9 cellular contexts compared by ENCODE assay signal in genomic region chr2:173239644-173240043, GRCh38.
A peak's percentile ranks its signal among the peaks of the same experiment; 100 is the strongest.
DNase-seq lines count a peak whose midpoint lies in the region; ATAC-seq and TF ChIP-seq lines count a peak whose summit lies in the region.
"Had no signal": no experiment of that assay in that cellular context is flagged by ENCODE, and none has a peak within 500 bp of the region (broad histone marks: within the 10 kb centered on the region; RNA-seq: fewer than 3 reads in every experiment).

No MANE protein-coding gene starts in this region.

- H3K9me3 ChIP-seq in mucosa of descending colon (no peaks in the 10 kb centered on the region), OCI-LY7 (ENCODE audit: low read length) (no peaks in the 10 kb centered on the region)

- no peaks in the 10 kb centered on the region for H4K20me1 ChIP-seq in OCI-LY7 (ENCODE audit: insufficient read depth, low read length)

- no peak overlapping the region for H3K4me2 ChIP-seq in OCI-LY7 (ENCODE audit: low read length)

- no peak overlapping the region for H3K27ac Mint-ChIP-seq in T-helper 2 cell treated with Interferon-gamma antibody and Interleukin-4, amounts not matched to agents 5 μg/mL and 100 μg/mL, for 36 hours
- H3K27ac Mint-ChIP-seq in glutamatergic neuron (ENCODE audit: unreplicated experiment), result no peak overlapping the region

- intact Hi-C loops in mucosa of descending colon (cut with DNase I, micrococcal nuclease), result no loop called here
- intact Hi-C loops in OCI-LY7 (cut with micrococcal nuclease; ENCODE audit: unreplicated experiment), result no loop called here

- peaks cover 7% of the 10 kb centered on the region for H3K4me1 Mint-ChIP-seq in T-helper 2 cell treated with Interferon-gamma antibody and Interleukin-4, amounts not matched to agents 5 μg/mL and 100 μg/mL, for 36 hours (ENCODE audit: low read depth)
- H3K4me1 Mint-ChIP-seq in glutamatergic neuron (ENCODE audit: low read depth, unreplicated experiment), result no peaks in the 10 kb centered on the region

- H3K4me3 Mint-ChIP-seq in T-helper 2 cell treated with Interferon-gamma antibody and Interleukin-4, amounts not matched to agents 5 μg/mL and 100 μg/mL, for 36 hours, result no peak overlapping the region
- H3K4me3 Mint-ChIP-seq in glutamatergic neuron (ENCODE audit: unreplicated experiment), result no peak overlapping the region

- H3K4me3 ChIP-seq in mucosa of descending colon, result no peak overlapping the region
- H3K4me3 ChIP-seq in OCI-LY7 (ENCODE audit: low read depth, low read length, poor library complexity, severe bottlenecking), result no peak overlapping the region
- H3K4me3 ChIP-seq: coronary artery had no signal

- TF ChIP-seq CTCF in mucosa of descending colon (IDR thresholded peaks at IDR 0.05), result no peak
- TF ChIP-seq CTCF in glutamatergic neuron (IDR thresholded peaks at IDR 0.05; ENCODE audit: partially characterized antibody, unreplicated experiment), result no peak
- no peak for TF ChIP-seq CTCF in OCI-LY7 (conservative IDR thresholded peaks at IDR 0.05; ENCODE audit: low read length)

- no peaks in the 10 kb centered on the region for H3K79me2 ChIP-seq in OCI-LY7 (ENCODE audit: insufficient read depth, low read depth, low read length)

- no peak overlapping the region for H2AFZ ChIP-seq in OCI-LY7 (ENCODE audit: low read length)

- no peak overlapping the region for H3K27ac ChIP-seq in OCI-LY7 (ENCODE audit: low read depth, low read length, poor library complexity, severe bottlenecking)
- H3K27ac ChIP-seq: coronary artery had no signal

- H3K36me3 ChIP-seq in mucosa of descending colon (ENCODE audit: low read depth) (no peaks in the 10 kb centered on the region), OCI-LY7 (ENCODE audit: insufficient read depth, low read length) (no peaks in the 10 kb centered on the region)

- H3K36me3 Mint-ChIP-seq in T-helper 2 cell treated with Interferon-gamma antibody and Interleukin-4, amounts not matched to agents 5 μg/mL and 100 μg/mL, for 36 hours (ENCODE audit: low read depth), result peaks cover 7% of the 10 kb centered on the region
- peaks cover 3% of the 10 kb centered on the region for H3K36me3 Mint-ChIP-seq in glutamatergic neuron (ENCODE audit: unreplicated experiment)

- peak; percentile 93 for ATAC-seq in GM18499 (IDR thresholded peaks at IDR 0.05; ENCODE audit: insufficient read depth, unreplicated experiment)
- ATAC-seq in GM19328 (IDR thresholded peaks at IDR 0.05; ENCODE audit: unreplicated experiment), result peak; percentile 93
- peak; percentile 99 for ATAC-seq in HG02884 (IDR thresholded peaks at IDR 0.05; ENCODE audit: unreplicated experiment)
- ATAC-seq in mucosa of descending colon, result no peak

- no peaks in the 10 kb centered on the region for H3K9me2 ChIP-seq in OCI-LY7 (ENCODE audit: insufficient read depth, low read length)

- CTCF ChIA-PET in OCI-LY7 (lab: Charles Lee; ENCODE audit: unreplicated experiment), result no interaction called here

- H3K9me3 Mint-ChIP-seq in T-helper 2 cell treated with Interferon-gamma antibody and Interleukin-4, amounts not matched to agents 5 μg/mL and 100 μg/mL, for 36 hours, result no peaks in the 10 kb centered on the region
- no peaks in the 10 kb centered on the region for H3K9me3 Mint-ChIP-seq in glutamatergic neuron (ENCODE audit: unreplicated experiment)

- BruUV-seq in OCI-LY7 (replicated peaks; lab: Mats Ljungman, UMichigan), result no TSS peak

- peaks cover 6% of the 10 kb centered on the region for H3K27me3 Mint-ChIP-seq in T-helper 2 cell treated with Interferon-gamma antibody and Interleukin-4, amounts not matched to agents 5 μg/mL and 100 μg/mL, for 36 hours (ENCODE audit: low read depth)
- H3K27me3 Mint-ChIP-seq in glutamatergic neuron (ENCODE audit: unreplicated experiment), result no peaks in the 10 kb centered on the region

- no peaks in the 10 kb centered on the region for H3K4me1 ChIP-seq in mucosa of descending colon (ENCODE audit: low read depth)
- H3K4me1 ChIP-seq in OCI-LY7 (ENCODE audit: insufficient read depth, low read length, poor library complexity, severe bottlenecking), result no peaks in the 10 kb centered on the region

- peak; percentile 49 for DNase-seq in T-helper 2 cell treated with Interferon-gamma antibody and Interleukin-4, amounts not matched to agents 5 μg/mL and 100 μg/mL, for 36 hours (ENCODE audit: low spot score)
- no peak for DNase-seq in mucosa of descending colon
- no peak for DNase-seq in glutamatergic neuron
- no peak for DNase-seq in D341Med (ENCODE audit: low spot score)
- DNase-seq in OCI-LY7 (ENCODE audit: low spot score), result no peak

- POLR2A ChIA-PET in OCI-LY7 (lab: Charles Lee), result interaction anchor here (0.9 to 1.4 kb wide), 2 partner anchors 23 to 133 kb away, joined by 3 to 4 read pairs; no protein-coding TSS in a partner anchor
